In genomic region chr2:17753803-17754663, GRCh38 we compare ENCODE assay signal across 1 cellular context.
TF ChIP-seq lines count a peak whose summit lies in the region.

Gene GEN1, plus strand, starts transcription at chr2:17754138. Its CDS starts 5,806 bp downstream, at chr2:17759944.
Gene SMC6, minus strand, starts transcription at chr2:17753810. Its CDS starts 7,864 bp downstream, at chr2:17745946.

TF ChIP-seq in HepG2, 621 proteins besides CTCF, POLR2A, EP300 and RAD21 (continued from another document and continues in another):
- TF ChIP-seq ZNF280D (CRISPR knock-in tag; IDR thresholded peaks at IDR 0.05) (0 out of 2 replicates have a peak, but pooled peaks have one; percentile 5), SRSF1 (optimal IDR thresholded peaks at IDR 0.05; ENCODE audit: low read depth, low read length) (peak; percentile 75), MTF2 (CRISPR knock-in tag; IDR thresholded peaks at IDR 0.05; ENCODE audit: borderline replicate concordance) (peak; percentile 2; the same call in 1 of the 2 replicates), CREB1 (IDR thresholded peaks at IDR 0.05) (no peak; the same call in 1 of the 2 replicates), CREB1 (CRISPR knock-in tag; IDR thresholded peaks at IDR 0.05) (peak; percentile 36; the same call in 1 of the 2 replicates), ELF1 (CRISPR knock-in tag; IDR thresholded peaks at IDR 0.05) (peak; percentile 90), SAP130 (CRISPR knock-in tag; IDR thresholded peaks at IDR 0.05; ENCODE audit: low read depth) (peak; percentile 99), RBM39 (IDR thresholded peaks at IDR 0.05; ENCODE audit: low read depth, low read length, poor library complexity, severe bottlenecking) (peak; percentile 60), ZSCAN9 (CRISPR knock-in tag; IDR thresholded peaks at IDR 0.05; ENCODE audit: borderline replicate concordance) (peak; percentile 64; the same call in 1 of the 2 replicates), RFX5 (IDR thresholded peaks at IDR 0.05; ENCODE audit: low read depth, low read length) (0 out of 2 replicates have a peak, but pooled peaks have one; percentile 28), NONO (IDR thresholded peaks at IDR 0.05) (no peak), NONO (CRISPR knock-in tag; conservative IDR thresholded peaks at IDR 0.05) (peak; percentile 39), PHF8 (CRISPR knock-in tag; IDR thresholded peaks at IDR 0.05) (peak; percentile 89), MTA1 (CRISPR knock-in tag; IDR thresholded peaks at IDR 0.05; ENCODE audit: borderline replicate concordance) (peak; percentile 43; the same call in 1 of the 2 replicates), YY1 (IDR thresholded peaks at IDR 0.05; ENCODE audit: insufficient read depth, insufficient replicate concordance, low read depth, low read length) (peak; percentile 69), ZGPAT (CRISPR knock-in tag; IDR thresholded peaks at IDR 0.05) (peak; percentile 63), THAP7 (CRISPR knock-in tag; IDR thresholded peaks at IDR 0.05) (peak; percentile 11; the same call in 1 of the 2 replicates), THAP9 (CRISPR knock-in tag; IDR thresholded peaks at IDR 0.05; ENCODE audit: borderline replicate concordance) (peak; percentile 71; the same call in 1 of the 2 replicates), THAP11 (CRISPR knock-in tag; IDR thresholded peaks at IDR 0.05) (peak; percentile 59), ZBTB7B (CRISPR knock-in tag; IDR thresholded peaks at IDR 0.05) (peak; percentile 9; the same call in 1 of the 2 replicates), NR0B2 (CRISPR knock-in tag; IDR thresholded peaks at IDR 0.05) (0 out of 2 replicates have a peak, but pooled peaks have one; percentile 9), GMEB1 (CRISPR knock-in tag; IDR thresholded peaks at IDR 0.05; ENCODE audit: borderline replicate concordance) (0 out of 2 replicates have a peak, but pooled peaks have one; percentile 14), CBX5 (CRISPR knock-in tag; IDR thresholded peaks at IDR 0.05; ENCODE audit: borderline replicate concordance) (peak; percentile 11; the same call in 1 of the 2 replicates), ZC3H13 (CRISPR knock-in tag; IDR thresholded peaks at IDR 0.05) (peak; percentile 28; the same call in 1 of the 2 replicates), NFKBIZ (CRISPR knock-in tag; IDR thresholded peaks at IDR 0.05) (0 out of 2 replicates have a peak, but pooled peaks have one; percentile 35), ZNF335 (CRISPR knock-in tag; IDR thresholded peaks at IDR 0.05) (no peak), KDM5A (IDR thresholded peaks at IDR 0.05; ENCODE audit: borderline replicate concordance, low read length) (peak; percentile 88), SIN3A (IDR thresholded peaks at IDR 0.05; ENCODE audit: borderline replicate concordance, low read depth, low read length) (peak; percentile 100), MAZ (IDR thresholded peaks at IDR 0.05; ENCODE audit: borderline replicate concordance, low read depth, low read length) (no peak; the same call in 1 of the 2 replicates), MAZ (CRISPR knock-in tag; IDR thresholded peaks at IDR 0.05; ENCODE audit: low read depth) (0 out of 2 replicates have a peak, but pooled peaks have one; percentile 26), ZNF569 (CRISPR knock-in tag; IDR thresholded peaks at IDR 0.05; ENCODE audit: borderline replicate concordance) (peak; percentile 28; the same call in 1 of the 2 replicates), CHD2 (IDR thresholded peaks at IDR 0.05; ENCODE audit: low read depth, low read length) (peak; percentile 18; the same call in 1 of the 2 replicates), HIVEP1 (CRISPR knock-in tag; IDR thresholded peaks at IDR 0.05) (no peak), KAT8 (CRISPR knock-in tag; IDR thresholded peaks at IDR 0.05) (peak; percentile 93), HBP1 (CRISPR knock-in tag; IDR thresholded peaks at IDR 0.05; ENCODE audit: low read depth) (peak; percentile 93; the same call in 1 of the 2 replicates), IRF1 (CRISPR knock-in tag; IDR thresholded peaks at IDR 0.05; ENCODE audit: low read depth) (no peak), KLF6 (CRISPR knock-in tag; IDR thresholded peaks at IDR 0.05) (peak; percentile 31), MBD4 (IDR thresholded peaks at IDR 0.05; ENCODE audit: borderline replicate concordance, low read length) (no peak), HMGA1 (CRISPR knock-in tag; conservative IDR thresholded peaks at IDR 0.05) (no peak), HNF1A (IDR thresholded peaks at IDR 0.05; ENCODE audit: low read depth) (no peak), HNF1A (CRISPR knock-in tag; IDR thresholded peaks at IDR 0.05; ENCODE audit: borderline replicate concordance) (no peak), TBL1XR1 (IDR thresholded peaks at IDR 0.05; ENCODE audit: borderline replicate concordance, low read length, partially characterized antibody) (peak; percentile 59), NFYC (CRISPR knock-in tag; IDR thresholded peaks at IDR 0.05) (peak; percentile 40; the same call in 1 of the 2 replicates), KDM1A (CRISPR knock-in tag; IDR thresholded peaks at IDR 0.05) (no peak), GATAD1 (CRISPR knock-in tag; IDR thresholded peaks at IDR 0.05) (peak; percentile 93), NAIF1 (CRISPR knock-in tag; IDR thresholded peaks at IDR 0.05; ENCODE audit: borderline replicate concordance) (peak; percentile 82; the same call in 1 of the 2 replicates)
